ENCODE assay signal across 10 cellular contexts in genomic region chr1:110873856-110874255, GRCh38. TPM values are rescaled to one million over a fixed set of nuclear protein-coding genes. Genes with fewer than 3 reads are reported as not detected.
A peak's percentile ranks its signal among the peaks of the same experiment; 100 is the strongest.
DNase-seq lines count a peak whose midpoint lies in the region; ATAC-seq and TF ChIP-seq lines count a peak whose summit lies in the region.
"Had no signal": no experiment of that assay in that cellular context is flagged by ENCODE, and none has a peak within 500 bp of the region (broad histone marks: within the 10 kb centered on the region; RNA-seq: fewer than 3 reads in every experiment).

No MANE protein-coding gene starts in this region.

- no peak for ATAC-seq in activated CD8-positive, alpha-beta memory T cell treated with anti-CD3 and anti-CD28 coated beads, Interleukin-2, amount 10 ng/mL, durations not matched to agents 7 days and 5 days
- no peak for ATAC-seq in gastroesophageal sphincter

- no peak for TF ChIP-seq POLR2A in gastroesophageal sphincter (IDR thresholded peaks at IDR 0.05)
- no peak for TF ChIP-seq POLR2A in stomach (IDR thresholded peaks at IDR 0.05)
- no peak for TF ChIP-seq POLR2A in ovary (IDR thresholded peaks at IDR 0.05)

- no peak for DNase-seq in activated CD8-positive, alpha-beta memory T cell treated with anti-CD3 and anti-CD28 coated beads, Interleukin-2, amount 10 ng/mL, durations not matched to agents 7 days and 5 days
- no peak for DNase-seq in activated CD8-positive, alpha-beta memory T cell treated with anti-CD3 and anti-CD28 coated beads for 24 hours
- peak; percentile 56 for DNase-seq in OCI-M1 (lab: John Stamatoyannopoulos, UW)
- DNase-seq in stomach: no peak
- no peak for DNase-seq in ovary
- no peak for DNase-seq in AG08395 (ENCODE audit: low spot score)
- no peak for DNase-seq in BE2C
- DNase-seq: effector CD4-positive, alpha-beta T cell; NCI-H446 treated with DMSO at 0.1 percent for 48 hours had no signal

- H3K9me3 Mint-ChIP-seq in activated CD8-positive, alpha-beta memory T cell treated with anti-CD3 and anti-CD28 coated beads, Interleukin-2, amount 10 ng/mL, durations not matched to agents 7 days and 5 days (ENCODE audit: low read depth): no peaks in the 10 kb centered on the region

- TF ChIP-seq EP300 in gastroesophageal sphincter (IDR thresholded peaks at IDR 0.05) (no peak), stomach (IDR thresholded peaks at IDR 0.05) (no peak), ovary (IDR thresholded peaks at IDR 0.05) (no peak)

- H3K4me1 ChIP-seq in gastroesophageal sphincter: no peaks in the 10 kb centered on the region
- H3K4me1 ChIP-seq in stomach: peaks cover 0 to 5% (median 0%) of the 10 kb centered on the region in 4 donors
- H3K4me1 ChIP-seq in ovary (ENCODE audit: insufficient read depth): no peaks in the 10 kb centered on the region
- H3K4me1 ChIP-seq in BE2C: no peaks in the 10 kb centered on the region

- peaks cover 46% of the 10 kb centered on the region for H3K36me3 Mint-ChIP-seq in activated CD8-positive, alpha-beta memory T cell treated with anti-CD3 and anti-CD28 coated beads, Interleukin-2, amount 10 ng/mL, durations not matched to agents 7 days and 5 days

- no peaks in the 10 kb centered on the region for H3K27me3 ChIP-seq in gastroesophageal sphincter
- H3K27me3 ChIP-seq in stomach: no peaks in the 10 kb centered on the region
- H3K27me3 ChIP-seq in ovary: no peaks in the 10 kb centered on the region
- H3K27me3 ChIP-seq in BE2C: peaks cover 4% of the 10 kb centered on the region; the same call in 1 of the 2 replicates

- TF ChIP-seq CTCF in gastroesophageal sphincter (IDR thresholded peaks at IDR 0.05) (no peak), stomach (IDR thresholded peaks at IDR 0.05) (no peak), ovary (IDR thresholded peaks at IDR 0.05) (no peak), BE2C (IDR thresholded peaks at IDR 0.05; ENCODE audit: low read depth, low read length) (no peak)

- H3K27ac ChIP-seq in gastroesophageal sphincter: peak overlapping the region in 1 of 4 donors; percentile 35
- peak overlapping the region; percentile 21 to 86 (median 73) for H3K27ac ChIP-seq in stomach
- no peak overlapping the region for H3K27ac ChIP-seq in ovary

- CTCF ChIA-PET in activated CD8-positive, alpha-beta memory T cell treated with anti-CD3 and anti-CD28 coated beads, Interleukin-2, amount 10 ng/mL, durations not matched to agents 7 days and 5 days (lab: Charles Lee): interaction anchor here (1.1 to 3.5 kb wide), 12 partner anchors 20 to 255 kb away, joined by 3 to 17 read pairs (median 4); partner anchors contain the start of genes KCNA3 and LRIF1

- 74 to 77% methylated on average over 4 of the region's 4 CpGs for WGBS in gastroesophageal sphincter (ENCODE audit: low coverage in 1 of 2), 2 donors
- WGBS in stomach, 5 donors: 72 to 86% (median 76%) methylated on average over 4 of the region's 4 CpGs
- WGBS in ovary, 3 donors: 74 to 88% (median 83%) methylated on average over 4 of the region's 4 CpGs

- intact Hi-C loops in stomach (cut with DNase I; ENCODE audit: low total_unique reads): no loop called here
- intact Hi-C loops in ovary (cut with DNase I): no loop called here

- H3K4me1 Mint-ChIP-seq in activated CD8-positive, alpha-beta memory T cell treated with anti-CD3 and anti-CD28 coated beads, Interleukin-2, amount 10 ng/mL, durations not matched to agents 7 days and 5 days: peaks cover 28% of the 10 kb centered on the region

- H3K4me3 ChIP-seq in gastroesophageal sphincter: peak overlapping the region; percentile 25 to 37
- peak overlapping the region; percentile 26 to 40 (median 38) for H3K4me3 ChIP-seq in stomach
- H3K4me3 ChIP-seq in ovary: no peak overlapping the region
- H3K4me3 ChIP-seq in BE2C (ENCODE audit: low read depth, low read length): no peak overlapping the region

- no peaks in the 10 kb centered on the region for H3K9me3 ChIP-seq in gastroesophageal sphincter
- H3K9me3 ChIP-seq in stomach: peaks cover 0 to 3% (median 0%) of the 10 kb centered on the region in 4 donors
- H3K9me3 ChIP-seq in ovary: no peaks in the 10 kb centered on the region
- H3K9me3 ChIP-seq in BE2C: no peaks in the 10 kb centered on the region

- peak overlapping the region; percentile 92 for H3K4me3 Mint-ChIP-seq in activated CD8-positive, alpha-beta memory T cell treated with anti-CD3 and anti-CD28 coated beads, Interleukin-2, amount 10 ng/mL, durations not matched to agents 7 days and 5 days

- peak overlapping the region; percentile 92 for H3K27ac Mint-ChIP-seq in activated CD8-positive, alpha-beta memory T cell treated with anti-CD3 and anti-CD28 coated beads, Interleukin-2, amount 10 ng/mL, durations not matched to agents 7 days and 5 days

- H3K36me3 ChIP-seq in gastroesophageal sphincter (no peaks in the 10 kb centered on the region), stomach (no peaks in the 10 kb centered on the region), ovary (no peaks in the 10 kb centered on the region), BE2C (no peaks in the 10 kb centered on the region)

- no peaks in the 10 kb centered on the region for H3K27me3 Mint-ChIP-seq in activated CD8-positive, alpha-beta memory T cell treated with anti-CD3 and anti-CD28 coated beads, Interleukin-2, amount 10 ng/mL, durations not matched to agents 7 days and 5 days

RNA-seq across cellular contexts. Expression of gene CD53, which starts 0.9 kb away (rescaled TPM):
- 100 to 1,000 TPM; 403 to 439 TPM for total RNA-seq in activated CD8-positive, alpha-beta memory T cell treated with anti-CD3 and anti-CD28 coated beads, Interleukin-2, amount 10 ng/mL, durations not matched to agents 7 days and 5 days
- total RNA-seq in gastroesophageal sphincter (10 to 100 TPM in 3 of 4 donors, 1 to 10 TPM in 1; 8.1 to 48.1 (median 22.9) TPM), stomach (10 to 100 TPM in 3 of 5 donors, 1 to 10 TPM in 1, not detected in 1; 3.1 to 70.6 (median 49.4) TPM), ovary (10 to 100 TPM in 3 of 7 donors, 1 to 10 TPM in 4; 6.3 to 23.5 (median 8.0) TPM)
- polyA plus RNA-seq in stomach (10 to 100 TPM; 15.6 to 23.0 (median 21.0) TPM), ovary (10 to 100 TPM in 1 of 2 donors, 1 to 10 TPM in 1; 7.4 to 57.1 TPM)
- polyA plus RNA-seq in BE2C (2012; ENCODE audit: insufficient read depth, insufficient read length, low read depth): 0.82 TPM

Comparison
In these comparisons a context has a peak if more than half of its experiments do, and no peak if none do; other contexts are left out.
1. H3K27ac ChIP-seq: peak in stomach (5 of 5); none in ovary (0 of 2).
2. H3K4me3 ChIP-seq: peak in gastroesophageal sphincter (2 of 2) and stomach (4 of 4); none in ovary (single experiment) and BE2C (single experiment).
3. RNA of gene CD53, which starts 0.9 kb away (total RNA-seq): 403 to 439 TPM in activated CD8-positive, alpha-beta memory T cell treated with anti-CD3 and anti-CD28 coated beads, Interleukin-2, amount 10 ng/mL, durations not matched to agents 7 days and 5 days; 8.1 to 48.1 TPM in gastroesophageal sphincter, 3.1 to 70.6 TPM in stomach and 6.3 to 23.5 TPM in ovary; every median in the first group is over 4 times any median in the second.